ENCODE assay signal across 29 cellular contexts in genomic region chr20:63469019-63469712, GRCh38. TPM values are rescaled to one million over a fixed set of nuclear protein-coding genes. Genes with fewer than 3 reads are reported as not detected.
"Had no signal": no experiment of that assay in that cellular context is flagged by ENCODE, and none has a peak within 500 bp of the region (broad histone marks: within the 10 kb centered on the region; RNA-seq: fewer than 3 reads in every experiment).

No MANE protein-coding gene starts in this region.

- H3K9me3 Mint-ChIP-seq: activated CD4-positive, alpha-beta T cell treated with anti-CD3 and anti-CD28 coated beads, Interleukin-2, amount 10 ng/mL, durations not matched to agents 7 days and 5 days; activated CD8-positive, alpha-beta T cell treated with anti-CD3 and anti-CD28 coated beads for 36 hours; activated naive CD8-positive, alpha-beta T cell treated with anti-CD3 and anti-CD28 coated beads, Interleukin-2, amount 50 U/mL, for 24 hours; activated T-helper 1 cell treated with anti-CD3 and anti-CD28 coated beads, Interleukin-12 subunit alpha, Interleukin-12 subunit beta, Interleukin-2, Interleukin-4 antibody, amounts not matched to agents 30 ng/mL and 10 ng/mL and 1 ng/mL, durations not matched to agents 14 hours and 24 hours and 36 hours; memory B cell; natural killer cell treated with Interleukin-12 subunit alpha and Interleukin-12 subunit beta and Interleukin-15 and Interleukin-18, amount 100 ng/mL, for 72 hours; T-cell; T-helper 2 cell treated with Interferon-gamma antibody and Interleukin-4, amounts not matched to agents 5 μg/mL and 100 μg/mL, for 36 hours had no signal

- H3K9me3 ChIP-seq: body of pancreas, sigmoid colon, upper lobe of left lung had no signal

- DNase-seq: activated CD4-positive, alpha-beta T cell treated with anti-CD3 and anti-CD28 coated beads, Interleukin-2, amount 10 ng/mL, durations not matched to agents 7 days and 5 days; activated CD4-positive, CD25-positive, alpha-beta regulatory T cell treated with anti-CD3 and anti-CD28 coated beads, Interleukin-2, amount 50 U/mL, for 72 hours; activated CD8-positive, alpha-beta T cell treated with anti-CD3 and anti-CD28 coated beads for 36 hours; activated gamma-delta T cell; activated naive CD4-positive, alpha-beta T cell treated with anti-CD3 and anti-CD28 coated beads, Interleukin-2, amount 50 U/mL, for 16 hours; activated naive CD8-positive, alpha-beta T cell treated with anti-CD3 and anti-CD28 coated beads, Interleukin-2, amount 50 U/mL, for 24 hours; anterior cingulate cortex; body of pancreas; dermis blood vessel endothelial cell; effector memory CD4-positive, alpha-beta T cell; foreskin melanocyte; hippocampal formation; left colon; occipital lobe; sigmoid colon; stimulated activated CD4-positive, alpha-beta T cell treated with anti-CD3 and anti-CD28 coated beads, Interleukin-4, amount 100 ng/mL, for 1 hour; stimulated activated naive CD4-positive, alpha-beta T cell; T-cell; WERI-Rb-1 had no signal

- H3K27ac Mint-ChIP-seq: activated CD4-positive, alpha-beta T cell treated with anti-CD3 and anti-CD28 coated beads, Interleukin-2, amount 10 ng/mL, durations not matched to agents 7 days and 5 days; activated CD8-positive, alpha-beta T cell treated with anti-CD3 and anti-CD28 coated beads for 36 hours; activated naive CD8-positive, alpha-beta T cell treated with anti-CD3 and anti-CD28 coated beads, Interleukin-2, amount 50 U/mL, for 24 hours; activated T-helper 1 cell treated with anti-CD3 and anti-CD28 coated beads, Interleukin-12 subunit alpha, Interleukin-12 subunit beta, Interleukin-2, Interleukin-4 antibody, amounts not matched to agents 30 ng/mL and 10 ng/mL and 1 ng/mL, durations not matched to agents 14 hours and 24 hours and 36 hours; memory B cell; natural killer cell treated with Interleukin-12 subunit alpha and Interleukin-12 subunit beta and Interleukin-15 and Interleukin-18, amount 100 ng/mL, for 72 hours; T-cell; T-helper 2 cell treated with Interferon-gamma antibody and Interleukin-4, amounts not matched to agents 5 μg/mL and 100 μg/mL, for 36 hours had no signal

- H3K36me3 ChIP-seq: sigmoid colon, upper lobe of left lung had no signal

- H3K4me3 Mint-ChIP-seq: activated CD4-positive, alpha-beta T cell treated with anti-CD3 and anti-CD28 coated beads, Interleukin-2, amount 10 ng/mL, durations not matched to agents 7 days and 5 days; activated CD8-positive, alpha-beta T cell treated with anti-CD3 and anti-CD28 coated beads for 36 hours; activated naive CD8-positive, alpha-beta T cell treated with anti-CD3 and anti-CD28 coated beads, Interleukin-2, amount 50 U/mL, for 24 hours; activated T-helper 1 cell treated with anti-CD3 and anti-CD28 coated beads, Interleukin-12 subunit alpha, Interleukin-12 subunit beta, Interleukin-2, Interleukin-4 antibody, amounts not matched to agents 30 ng/mL and 10 ng/mL and 1 ng/mL, durations not matched to agents 14 hours and 24 hours and 36 hours; memory B cell; natural killer cell treated with Interleukin-12 subunit alpha and Interleukin-12 subunit beta and Interleukin-15 and Interleukin-18, amount 100 ng/mL, for 72 hours; T-helper 2 cell treated with Interferon-gamma antibody and Interleukin-4, amounts not matched to agents 5 μg/mL and 100 μg/mL, for 36 hours had no signal

- H3K4me1 Mint-ChIP-seq: activated CD4-positive, alpha-beta T cell treated with anti-CD3 and anti-CD28 coated beads, Interleukin-2, amount 10 ng/mL, durations not matched to agents 7 days and 5 days had no signal

- H3K4me3 ChIP-seq: body of pancreas, sigmoid colon, smooth muscle cell, upper lobe of left lung had no signal

- ATAC-seq: activated CD8-positive, alpha-beta T cell treated with anti-CD3 and anti-CD28 coated beads for 36 hours; activated naive CD8-positive, alpha-beta T cell treated with anti-CD3 and anti-CD28 coated beads, Interleukin-2, amount 50 U/mL, for 24 hours; body of pancreas; esophagus mucosa; left colon; natural killer cell treated with Interleukin-12 subunit alpha and Interleukin-12 subunit beta and Interleukin-15 and Interleukin-18, amount 100 ng/mL, for 72 hours; T-cell had no signal

- FAIRE-seq: endothelial cell of umbilical vein, keratinocyte had no signal

- H3K27ac ChIP-seq: body of pancreas, sigmoid colon, upper lobe of left lung, WERI-Rb-1 had no signal

- H3K36me3 Mint-ChIP-seq: memory B cell; natural killer cell treated with Interleukin-12 subunit alpha and Interleukin-12 subunit beta and Interleukin-15 and Interleukin-18, amount 100 ng/mL, for 72 hours; T-cell had no signal

RNA-seq across cellular contexts. Expression of gene KCNQ2, which starts 3.3 kb away (rescaled TPM):
- total RNA-seq: activated CD8-positive, alpha-beta T cell treated with anti-CD3 and anti-CD28 coated beads for 36 hours; activated T-helper 1 cell treated with anti-CD3 and anti-CD28 coated beads, Interleukin-12 subunit alpha, Interleukin-12 subunit beta, Interleukin-2, Interleukin-4 antibody, amounts not matched to agents 30 ng/mL and 10 ng/mL and 1 ng/mL, durations not matched to agents 14 hours and 24 hours and 36 hours; dermis blood vessel endothelial cell; endothelial cell of umbilical vein; esophagus mucosa; lower leg skin; natural killer cell treated with Interleukin-12 subunit alpha and Interleukin-12 subunit beta and Interleukin-15 and Interleukin-18, amount 100 ng/mL, for 72 hours had no signal
- polyA plus RNA-seq: endothelial cell of umbilical vein, keratinocyte had no signal
